Comparison of ENCODE assay signal across 1 cellular context in the genomic region with DNA sequence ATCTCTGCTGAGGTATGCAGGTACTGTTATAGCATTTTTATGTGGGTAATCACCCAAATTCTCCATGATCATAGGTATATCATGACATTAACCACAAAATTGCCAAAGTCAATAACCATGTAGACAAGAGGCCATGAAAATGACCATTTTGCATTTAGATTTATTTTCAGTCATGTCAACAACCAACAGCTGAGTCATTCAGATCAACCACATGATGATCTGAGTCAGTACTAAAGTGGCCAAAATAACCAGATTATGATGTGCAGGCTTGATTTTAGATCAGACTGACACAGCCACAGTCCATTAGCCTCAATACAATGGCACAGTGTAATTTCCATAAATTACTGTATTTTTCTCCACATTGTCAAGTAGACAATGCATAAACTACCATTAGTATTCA.
TF ChIP-seq lines count a peak whose summit lies in the region.

No MANE protein-coding gene starts in this region.

TF ChIP-seq in GM12878, 131 proteins besides CTCF, POLR2A, EP300 and RAD21 (continued from another document and continues in another):
- TF ChIP-seq, protein P1, sequence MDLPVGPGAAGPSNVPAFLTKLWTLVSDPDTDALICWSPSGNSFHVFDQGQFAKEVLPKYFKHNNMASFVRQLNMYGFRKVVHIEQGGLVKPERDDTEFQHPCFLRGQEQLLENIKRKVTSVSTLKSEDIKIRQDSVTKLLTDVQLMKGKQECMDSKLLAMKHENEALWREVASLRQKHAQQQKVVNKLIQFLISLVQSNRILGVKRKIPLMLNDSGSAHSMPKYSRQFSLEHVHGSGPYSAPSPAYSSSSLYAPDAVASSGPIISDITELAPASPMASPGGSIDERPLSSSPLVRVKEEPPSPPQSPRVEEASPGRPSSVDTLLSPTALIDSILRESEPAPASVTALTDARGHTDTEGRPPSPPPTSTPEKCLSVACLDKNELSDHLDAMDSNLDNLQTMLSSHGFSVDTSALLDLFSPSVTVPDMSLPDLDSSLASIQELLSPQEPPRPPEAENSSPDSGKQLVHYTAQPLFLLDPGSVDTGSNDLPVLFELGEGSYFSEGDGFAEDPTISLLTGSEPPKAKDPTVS (IDR thresholded peaks at IDR 0.05; ENCODE audit: low read depth, low read length): no peak
- TF ChIP-seq, protein P2, sequence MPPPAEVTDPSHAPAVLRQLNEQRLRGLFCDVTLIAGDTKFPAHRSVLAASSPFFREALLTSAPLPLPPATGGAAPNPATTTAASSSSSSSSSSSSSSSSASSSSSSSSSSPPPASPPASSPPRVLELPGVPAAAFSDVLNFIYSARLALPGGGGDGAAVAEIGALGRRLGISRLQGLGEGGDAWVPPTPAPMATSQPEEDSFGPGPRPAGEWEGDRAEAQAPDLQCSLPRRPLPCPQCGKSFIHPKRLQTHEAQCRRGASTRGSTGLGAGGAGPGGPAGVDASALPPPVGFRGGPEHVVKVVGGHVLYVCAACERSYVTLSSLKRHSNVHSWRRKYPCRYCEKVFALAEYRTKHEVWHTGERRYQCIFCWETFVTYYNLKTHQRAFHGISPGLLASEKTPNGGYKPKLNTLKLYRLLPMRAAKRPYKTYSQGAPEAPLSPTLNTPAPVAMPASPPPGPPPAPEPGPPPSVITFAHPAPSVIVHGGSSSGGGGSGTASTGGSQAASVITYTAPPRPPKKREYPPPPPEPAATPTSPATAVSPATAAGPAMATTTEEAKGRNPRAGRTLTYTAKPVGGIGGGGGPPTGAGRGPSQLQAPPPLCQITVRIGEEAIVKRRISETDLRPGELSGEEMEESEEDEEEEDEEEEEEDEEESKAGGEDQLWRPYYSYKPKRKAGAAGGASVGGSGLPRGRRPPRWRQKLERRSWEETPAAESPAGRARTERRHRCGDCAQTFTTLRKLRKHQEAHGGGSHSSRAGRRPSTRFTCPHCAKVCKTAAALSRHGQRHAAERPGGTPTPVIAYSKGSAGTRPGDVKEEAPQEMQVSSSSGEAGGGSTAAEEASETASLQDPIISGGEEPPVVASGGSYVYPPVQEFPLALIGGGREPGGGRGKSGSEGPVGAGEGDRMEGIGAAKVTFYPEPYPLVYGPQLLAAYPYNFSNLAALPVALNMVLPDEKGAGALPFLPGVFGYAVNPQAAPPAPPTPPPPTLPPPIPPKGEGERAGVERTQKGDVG (CRISPR knock-in tag; IDR thresholded peaks at IDR 0.05): no peak
- TF ChIP-seq, protein P3, sequence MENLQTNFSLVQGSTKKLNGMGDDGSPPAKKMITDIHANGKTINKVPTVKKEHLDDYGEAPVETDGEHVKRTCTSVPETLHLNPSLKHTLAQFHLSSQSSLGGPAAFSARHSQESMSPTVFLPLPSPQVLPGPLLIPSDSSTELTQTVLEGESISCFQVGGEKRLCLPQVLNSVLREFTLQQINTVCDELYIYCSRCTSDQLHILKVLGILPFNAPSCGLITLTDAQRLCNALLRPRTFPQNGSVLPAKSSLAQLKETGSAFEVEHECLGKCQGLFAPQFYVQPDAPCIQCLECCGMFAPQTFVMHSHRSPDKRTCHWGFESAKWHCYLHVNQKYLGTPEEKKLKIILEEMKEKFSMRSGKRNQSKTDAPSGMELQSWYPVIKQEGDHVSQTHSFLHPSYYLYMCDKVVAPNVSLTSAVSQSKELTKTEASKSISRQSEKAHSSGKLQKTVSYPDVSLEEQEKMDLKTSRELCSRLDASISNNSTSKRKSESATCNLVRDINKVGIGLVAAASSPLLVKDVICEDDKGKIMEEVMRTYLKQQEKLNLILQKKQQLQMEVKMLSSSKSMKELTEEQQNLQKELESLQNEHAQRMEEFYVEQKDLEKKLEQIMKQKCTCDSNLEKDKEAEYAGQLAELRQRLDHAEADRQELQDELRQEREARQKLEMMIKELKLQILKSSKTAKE (IDR thresholded peaks at IDR 0.05; ENCODE audit: low read depth, poor library complexity, severe bottlenecking): peak; percentile 72
- TF ChIP-seq NR2F1 (conservative IDR thresholded peaks at IDR 0.05): 0 out of 2 replicates have a peak, but pooled peaks have one; percentile 18
- no peak for TF ChIP-seq SIN3A (IDR thresholded peaks at IDR 0.05; ENCODE audit: low read depth, low read length)
- peak; percentile 77; the same call in 1 of the 2 replicates for TF ChIP-seq ZNF217 (IDR thresholded peaks at IDR 0.05)
- TF ChIP-seq, protein P4, sequence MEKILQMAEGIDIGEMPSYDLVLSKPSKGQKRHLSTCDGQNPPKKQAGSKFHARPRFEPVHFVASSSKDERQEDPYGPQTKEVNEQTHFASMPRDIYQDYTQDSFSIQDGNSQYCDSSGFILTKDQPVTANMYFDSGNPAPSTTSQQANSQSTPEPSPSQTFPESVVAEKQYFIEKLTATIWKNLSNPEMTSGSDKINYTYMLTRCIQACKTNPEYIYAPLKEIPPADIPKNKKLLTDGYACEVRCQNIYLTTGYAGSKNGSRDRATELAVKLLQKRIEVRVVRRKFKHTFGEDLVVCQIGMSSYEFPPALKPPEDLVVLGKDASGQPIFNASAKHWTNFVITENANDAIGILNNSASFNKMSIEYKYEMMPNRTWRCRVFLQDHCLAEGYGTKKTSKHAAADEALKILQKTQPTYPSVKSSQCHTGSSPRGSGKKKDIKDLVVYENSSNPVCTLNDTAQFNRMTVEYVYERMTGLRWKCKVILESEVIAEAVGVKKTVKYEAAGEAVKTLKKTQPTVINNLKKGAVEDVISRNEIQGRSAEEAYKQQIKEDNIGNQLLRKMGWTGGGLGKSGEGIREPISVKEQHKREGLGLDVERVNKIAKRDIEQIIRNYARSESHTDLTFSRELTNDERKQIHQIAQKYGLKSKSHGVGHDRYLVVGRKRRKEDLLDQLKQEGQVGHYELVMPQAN (conservative IDR thresholded peaks at IDR 0.05): no peak
- TF ChIP-seq, protein P5, sequence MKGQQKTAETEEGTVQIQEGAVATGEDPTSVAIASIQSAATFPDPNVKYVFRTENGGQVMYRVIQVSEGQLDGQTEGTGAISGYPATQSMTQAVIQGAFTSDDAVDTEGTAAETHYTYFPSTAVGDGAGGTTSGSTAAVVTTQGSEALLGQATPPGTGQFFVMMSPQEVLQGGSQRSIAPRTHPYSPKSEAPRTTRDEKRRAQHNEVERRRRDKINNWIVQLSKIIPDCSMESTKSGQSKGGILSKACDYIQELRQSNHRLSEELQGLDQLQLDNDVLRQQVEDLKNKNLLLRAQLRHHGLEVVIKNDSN (IDR thresholded peaks at IDR 0.05; ENCODE audit: borderline replicate concordance, extremely low read length, insufficient read depth, low read depth, low read length): no peak
- TF ChIP-seq POLR2AphosphoS2 (IDR thresholded peaks at IDR 0.05; ENCODE audit: low read depth, low read length): no peak
- TF ChIP-seq GABPA (IDR thresholded peaks at IDR 0.05; ENCODE audit: low read depth): no peak
- peak; percentile 89 for TF ChIP-seq IRF4 (IDR thresholded peaks at IDR 0.05; ENCODE audit: low read depth, low read length)
- TF ChIP-seq POU2F2 (IDR thresholded peaks at IDR 0.05; ENCODE audit: borderline replicate concordance, low read depth, low read length): peak; percentile 71; the same call in 1 of the 3 replicates
- TF ChIP-seq ZNF384 (IDR thresholded peaks at IDR 0.05; ENCODE audit: borderline replicate concordance, low read depth, low read length): no peak
- TF ChIP-seq, protein P6, sequence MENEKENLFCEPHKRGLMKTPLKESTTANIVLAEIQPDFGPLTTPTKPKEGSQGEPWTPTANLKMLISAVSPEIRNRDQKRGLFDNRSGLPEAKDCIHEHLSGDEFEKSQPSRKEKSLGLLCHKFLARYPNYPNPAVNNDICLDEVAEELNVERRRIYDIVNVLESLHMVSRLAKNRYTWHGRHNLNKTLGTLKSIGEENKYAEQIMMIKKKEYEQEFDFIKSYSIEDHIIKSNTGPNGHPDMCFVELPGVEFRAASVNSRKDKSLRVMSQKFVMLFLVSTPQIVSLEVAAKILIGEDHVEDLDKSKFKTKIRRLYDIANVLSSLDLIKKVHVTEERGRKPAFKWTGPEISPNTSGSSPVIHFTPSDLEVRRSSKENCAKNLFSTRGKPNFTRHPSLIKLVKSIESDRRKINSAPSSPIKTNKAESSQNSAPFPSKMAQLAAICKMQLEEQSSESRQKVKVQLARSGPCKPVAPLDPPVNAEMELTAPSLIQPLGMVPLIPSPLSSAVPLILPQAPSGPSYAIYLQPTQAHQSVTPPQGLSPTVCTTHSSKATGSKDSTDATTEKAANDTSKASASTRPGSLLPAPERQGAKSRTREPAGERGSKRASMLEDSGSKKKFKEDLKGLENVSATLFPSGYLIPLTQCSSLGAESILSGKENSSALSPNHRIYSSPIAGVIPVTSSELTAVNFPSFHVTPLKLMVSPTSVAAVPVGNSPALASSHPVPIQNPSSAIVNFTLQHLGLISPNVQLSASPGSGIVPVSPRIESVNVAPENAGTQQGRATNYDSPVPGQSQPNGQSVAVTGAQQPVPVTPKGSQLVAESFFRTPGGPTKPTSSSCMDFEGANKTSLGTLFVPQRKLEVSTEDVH (IDR thresholded peaks at IDR 0.05; ENCODE audit: low read depth, partially characterized antibody): no peak
- no peak for TF ChIP-seq SP1 (IDR thresholded peaks at IDR 0.05; ENCODE audit: low read depth, low read length)
- TF ChIP-seq TCF7 (IDR thresholded peaks at IDR 0.05; ENCODE audit: borderline replicate concordance): 0 out of 2 replicates have a peak, but pooled peaks have one; percentile 28
- TF ChIP-seq ATF7 (IDR thresholded peaks at IDR 0.05; ENCODE audit: low read depth): peak; percentile 70
- TF ChIP-seq MTA3 (IDR thresholded peaks at IDR 0.05; ENCODE audit: borderline replicate concordance, low read length): peak; percentile 89; the same call in 1 of the 2 replicates
- peak; percentile 77 for TF ChIP-seq MEF2B (IDR thresholded peaks at IDR 0.05; ENCODE audit: partially characterized antibody, poor library complexity, severe bottlenecking)
- TF ChIP-seq FOXM1 (IDR thresholded peaks at IDR 0.05; ENCODE audit: low read depth, low read length): peak; percentile 91
- peak; percentile 56; the same call in 1 of the 2 replicates for TF ChIP-seq EED (IDR thresholded peaks at IDR 0.05; ENCODE audit: low read depth)
- TF ChIP-seq CBX5 (IDR thresholded peaks at IDR 0.05; ENCODE audit: low read depth): no peak
- TF ChIP-seq, protein P7, sequence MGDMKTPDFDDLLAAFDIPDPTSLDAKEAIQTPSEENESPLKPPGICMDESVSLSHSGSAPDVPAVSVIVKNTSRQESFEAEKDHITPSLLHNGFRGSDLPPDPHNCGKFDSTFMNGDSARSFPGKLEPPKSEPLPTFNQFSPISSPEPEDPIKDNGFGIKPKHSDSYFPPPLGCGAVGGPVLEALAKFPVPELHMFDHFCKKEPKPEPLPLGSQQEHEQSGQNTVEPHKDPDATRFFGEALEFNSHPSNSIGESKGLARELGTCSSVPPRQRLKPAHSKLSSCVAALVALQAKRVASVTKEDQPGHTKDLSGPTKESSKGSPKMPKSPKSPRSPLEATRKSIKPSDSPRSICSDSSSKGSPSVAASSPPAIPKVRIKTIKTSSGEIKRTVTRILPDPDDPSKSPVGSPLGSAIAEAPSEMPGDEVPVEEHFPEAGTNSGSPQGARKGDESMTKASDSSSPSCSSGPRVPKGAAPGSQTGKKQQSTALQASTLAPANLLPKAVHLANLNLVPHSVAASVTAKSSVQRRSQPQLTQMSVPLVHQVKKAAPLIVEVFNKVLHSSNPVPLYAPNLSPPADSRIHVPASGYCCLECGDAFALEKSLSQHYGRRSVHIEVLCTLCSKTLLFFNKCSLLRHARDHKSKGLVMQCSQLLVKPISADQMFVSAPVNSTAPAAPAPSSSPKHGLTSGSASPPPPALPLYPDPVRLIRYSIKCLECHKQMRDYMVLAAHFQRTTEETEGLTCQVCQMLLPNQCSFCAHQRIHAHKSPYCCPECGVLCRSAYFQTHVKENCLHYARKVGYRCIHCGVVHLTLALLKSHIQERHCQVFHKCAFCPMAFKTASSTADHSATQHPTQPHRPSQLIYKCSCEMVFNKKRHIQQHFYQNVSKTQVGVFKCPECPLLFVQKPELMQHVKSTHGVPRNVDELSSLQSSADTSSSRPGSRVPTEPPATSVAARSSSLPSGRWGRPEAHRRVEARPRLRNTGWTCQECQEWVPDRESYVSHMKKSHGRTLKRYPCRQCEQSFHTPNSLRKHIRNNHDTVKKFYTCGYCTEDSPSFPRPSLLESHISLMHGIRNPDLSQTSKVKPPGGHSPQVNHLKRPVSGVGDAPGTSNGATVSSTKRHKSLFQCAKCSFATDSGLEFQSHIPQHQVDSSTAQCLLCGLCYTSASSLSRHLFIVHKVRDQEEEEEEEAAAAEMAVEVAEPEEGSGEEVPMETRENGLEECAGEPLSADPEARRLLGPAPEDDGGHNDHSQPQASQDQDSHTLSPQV (IDR thresholded peaks at IDR 0.05): no peak
- TF ChIP-seq, protein P8, sequence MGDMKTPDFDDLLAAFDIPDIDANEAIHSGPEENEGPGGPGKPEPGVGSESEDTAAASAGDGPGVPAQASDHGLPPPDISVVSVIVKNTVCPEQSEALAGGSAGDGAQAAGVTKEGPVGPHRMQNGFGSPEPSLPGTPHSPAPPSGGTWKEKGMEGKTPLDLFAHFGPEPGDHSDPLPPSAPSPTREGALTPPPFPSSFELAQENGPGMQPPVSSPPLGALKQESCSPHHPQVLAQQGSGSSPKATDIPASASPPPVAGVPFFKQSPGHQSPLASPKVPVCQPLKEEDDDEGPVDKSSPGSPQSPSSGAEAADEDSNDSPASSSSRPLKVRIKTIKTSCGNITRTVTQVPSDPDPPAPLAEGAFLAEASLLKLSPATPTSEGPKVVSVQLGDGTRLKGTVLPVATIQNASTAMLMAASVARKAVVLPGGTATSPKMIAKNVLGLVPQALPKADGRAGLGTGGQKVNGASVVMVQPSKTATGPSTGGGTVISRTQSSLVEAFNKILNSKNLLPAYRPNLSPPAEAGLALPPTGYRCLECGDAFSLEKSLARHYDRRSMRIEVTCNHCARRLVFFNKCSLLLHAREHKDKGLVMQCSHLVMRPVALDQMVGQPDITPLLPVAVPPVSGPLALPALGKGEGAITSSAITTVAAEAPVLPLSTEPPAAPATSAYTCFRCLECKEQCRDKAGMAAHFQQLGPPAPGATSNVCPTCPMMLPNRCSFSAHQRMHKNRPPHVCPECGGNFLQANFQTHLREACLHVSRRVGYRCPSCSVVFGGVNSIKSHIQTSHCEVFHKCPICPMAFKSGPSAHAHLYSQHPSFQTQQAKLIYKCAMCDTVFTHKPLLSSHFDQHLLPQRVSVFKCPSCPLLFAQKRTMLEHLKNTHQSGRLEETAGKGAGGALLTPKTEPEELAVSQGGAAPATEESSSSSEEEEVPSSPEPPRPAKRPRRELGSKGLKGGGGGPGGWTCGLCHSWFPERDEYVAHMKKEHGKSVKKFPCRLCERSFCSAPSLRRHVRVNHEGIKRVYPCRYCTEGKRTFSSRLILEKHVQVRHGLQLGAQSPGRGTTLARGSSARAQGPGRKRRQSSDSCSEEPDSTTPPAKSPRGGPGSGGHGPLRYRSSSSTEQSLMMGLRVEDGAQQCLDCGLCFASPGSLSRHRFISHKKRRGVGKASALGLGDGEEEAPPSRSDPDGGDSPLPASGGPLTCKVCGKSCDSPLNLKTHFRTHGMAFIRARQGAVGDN (IDR thresholded peaks at IDR 0.05): 0 out of 2 replicates have a peak, but pooled peaks have one; percentile 13
- no peak for TF ChIP-seq NFYA (IDR thresholded peaks at IDR 0.05; ENCODE audit: borderline replicate concordance, low read depth, low read length)
- TF ChIP-seq GATAD2B (conservative IDR thresholded peaks at IDR 0.05; ENCODE audit: low read depth): no peak
- TF ChIP-seq CHD4 (IDR thresholded peaks at IDR 0.05): no peak
- TF ChIP-seq TAF1 (IDR thresholded peaks at IDR 0.05; ENCODE audit: borderline replicate concordance, low read depth, low read length): no peak
- no peak for TF ChIP-seq SMAD1 (IDR thresholded peaks at IDR 0.05; ENCODE audit: low read depth, partially characterized antibody)
- no peak for TF ChIP-seq YBX1 (IDR thresholded peaks at IDR 0.05)
- TF ChIP-seq BCL11A (IDR thresholded peaks at IDR 0.05; ENCODE audit: low read depth, low read length): peak; percentile 87
- TF ChIP-seq KAT2A (conservative IDR thresholded peaks at IDR 0.05; ENCODE audit: control insufficient read depth, low read depth, low read length): no peak
